1 cellular context compared by ENCODE assay signal in genomic region chr22:19430890-19431541, GRCh38.
A peak's percentile ranks its signal among the peaks of the same experiment; 100 is the strongest.
TF ChIP-seq lines count a peak whose summit lies in the region.

No MANE protein-coding gene starts in this region.

TF ChIP-seq in HepG2, 621 proteins besides CTCF, POLR2A, EP300 and RAD21 (continued from another document):
- TF ChIP-seq ZNF124 (CRISPR knock-in tag; IDR thresholded peaks at IDR 0.05), result no peak
- no peak for TF ChIP-seq MAF1 (CRISPR knock-in tag; IDR thresholded peaks at IDR 0.05; ENCODE audit: borderline replicate concordance)
- peak; percentile 65; the same call in 1 of the 2 replicates for TF ChIP-seq CBFB (CRISPR knock-in tag; IDR thresholded peaks at IDR 0.05)
- no peak for TF ChIP-seq ZNF691 (CRISPR knock-in tag; IDR thresholded peaks at IDR 0.05; ENCODE audit: borderline replicate concordance, low read depth)
- 0 out of 2 replicates have a peak, but pooled peaks have one; percentile 12 for TF ChIP-seq HDAC2 (CRISPR knock-in tag; IDR thresholded peaks at IDR 0.05)
- 0 out of 2 replicates have a peak, but pooled peaks have one; percentile 21 for TF ChIP-seq ZNF644 (CRISPR knock-in tag; IDR thresholded peaks at IDR 0.05; ENCODE audit: low read depth)
- peak; percentile 32; the same call in 1 of the 2 replicates for TF ChIP-seq TGIF2 (CRISPR knock-in tag; IDR thresholded peaks at IDR 0.05)
- TF ChIP-seq RBFOX2 (IDR thresholded peaks at IDR 0.05; ENCODE audit: low read depth, low read length), result peak; percentile 80
- TF ChIP-seq TBX2 (CRISPR knock-in tag; IDR thresholded peaks at IDR 0.05; ENCODE audit: borderline replicate concordance), result peak; percentile 52
- no peak for TF ChIP-seq ZKSCAN1 (IDR thresholded peaks at IDR 0.05; ENCODE audit: low read length)
- no peak for TF ChIP-seq FOXP4 (CRISPR knock-in tag; IDR thresholded peaks at IDR 0.05)
